In the genomic region with DNA sequence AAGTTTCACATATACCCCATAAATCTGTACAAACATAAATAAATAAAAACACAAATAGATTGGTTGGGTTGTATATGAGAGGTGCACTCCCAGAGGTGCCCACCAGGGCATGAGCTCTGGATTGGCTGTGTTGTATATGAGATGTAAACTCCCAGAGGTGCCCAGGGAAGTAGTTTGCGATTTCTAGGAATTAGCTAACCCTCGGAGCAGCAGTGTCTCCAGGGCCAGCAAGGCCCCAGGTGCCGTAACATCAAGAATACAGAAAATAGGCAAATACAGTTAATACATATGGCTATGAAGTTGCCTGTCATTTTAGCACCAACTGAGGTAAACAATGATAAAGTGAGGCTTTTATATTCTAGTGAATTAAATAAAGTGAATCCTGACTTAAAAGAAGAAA, we compare ENCODE assay signal across 9 cellular contexts. TPM values are rescaled to one million over a fixed set of nuclear protein-coding genes. Genes with fewer than 3 reads are reported as not detected.
DNase-seq lines count a peak whose midpoint lies in the region; ATAC-seq and TF ChIP-seq lines count a peak whose summit lies in the region.
"Had no signal": no experiment of that assay in that cellular context is flagged by ENCODE, and none has a peak within 500 bp of the region (broad histone marks: within the 10 kb centered on the region; RNA-seq: fewer than 3 reads in every experiment).

No MANE protein-coding gene starts in this region.

- H3K36me3 ChIP-seq in OCI-LY3 (replicated peaks; ENCODE audit: low read depth, low read length) (no peaks in the 10 kb centered on the region), fibroblast of lung (ENCODE audit: control insufficient read depth, insufficient read depth, low read length) (no peaks in the 10 kb centered on the region)

- H3K9ac ChIP-seq in OCI-LY3 (ENCODE audit: low read length) (no peak overlapping the region), fibroblast of lung (ENCODE audit: insufficient read depth, low read length) (no peak overlapping the region)

- ATAC-seq in GM21576 (IDR thresholded peaks at IDR 0.05; ENCODE audit: unreplicated experiment) (no peak), GM18511 (IDR thresholded peaks at IDR 0.05; ENCODE audit: unreplicated experiment) (no peak)

- H3K27ac ChIP-seq in OCI-LY3 (ENCODE audit: low read length) = no peak overlapping the region
- H3K27ac ChIP-seq in fibroblast of lung (ENCODE audit: insufficient read depth, low read length) = no peak overlapping the region

- H3K4me2 ChIP-seq in OCI-LY3 (ENCODE audit: low read length) = no peak overlapping the region
- H3K4me2 ChIP-seq in fibroblast of lung (ENCODE audit: extremely low read depth, insufficient read depth, low read length) = no peak overlapping the region

- H4K20me1 ChIP-seq in OCI-LY3 (ENCODE audit: insufficient read depth, low read length) (no peaks in the 10 kb centered on the region), fibroblast of lung (ENCODE audit: control insufficient read depth, extremely low read depth, insufficient read depth, low read length) (no peaks in the 10 kb centered on the region)

- DNase-seq in stimulated activated CD4-positive, alpha-beta T cell treated with anti-CD3 and anti-CD28 coated beads, Interleukin-4, amount 100 ng/mL, for 1 hour = peak; percentile 12
- no peak for DNase-seq in stimulated activated CD4-positive, alpha-beta T cell treated with anti-CD3 and anti-CD28 coated beads, Interleukin-4, amount 100 ng/mL, for 4 hours
- DNase-seq in fibroblast of lung (ENCODE audit: low read depth in 2 of 2) (no peak), retina (no peak), NCI-H2029 (lab: John Stamatoyannopoulos, UW) (no peak)
- DNase-seq: naive B cell had no signal

- H3K4me1 ChIP-seq in OCI-LY3 (ENCODE audit: low read length) (peaks cover 11% of the 10 kb centered on the region; the same call in 1 of the 2 replicates), fibroblast of lung (ENCODE audit: control insufficient read depth, extremely low read depth, insufficient read depth, low read length) (peaks cover 10% of the 10 kb centered on the region)

- H3K9me3 ChIP-seq in OCI-LY3 (ENCODE audit: insufficient read depth, low read length) (no peaks in the 10 kb centered on the region), fibroblast of lung (ENCODE audit: control insufficient read depth, insufficient read depth, low read depth, low read length) (no peaks in the 10 kb centered on the region)

- H3K27me3 ChIP-seq in OCI-LY3 (ENCODE audit: low read depth, low read length) = 0 out of 2 replicates have a peak, but pooled peaks cover 2% of the 10 kb centered on the region
- no peaks in the 10 kb centered on the region for H3K27me3 ChIP-seq in fibroblast of lung (ENCODE audit: control insufficient read depth, insufficient read depth, low read length)

- peak; percentile 16; the same call in 1 of the 2 replicates for TF ChIP-seq CTCF in OCI-LY3 (IDR thresholded peaks at IDR 0.05; ENCODE audit: low read depth, low read length)
- peak; percentile 38 to 61 for TF ChIP-seq CTCF in fibroblast of lung (conservative IDR thresholded peaks at IDR 0.05 in 1 of 2, IDR thresholded peaks at IDR 0.05 in 1 of 2; ENCODE audit: low read depth in 1 of 2, low read length in 2 of 2)

- H2AFZ ChIP-seq in OCI-LY3 (ENCODE audit: low read depth, low read length) (no peak overlapping the region), fibroblast of lung (ENCODE audit: low read length) (no peak overlapping the region)

- H3K4me3 ChIP-seq in OCI-LY3 (ENCODE audit: low read length) (no peak overlapping the region), fibroblast of lung (replicated peaks in 1 of 4; ENCODE audit: control extremely low read depth in 1 of 4, insufficient read depth in 1 of 4, low read depth in 3 of 4, low read length in 4 of 4) (no peak overlapping the region)

- H3K79me2 ChIP-seq in OCI-LY3 (ENCODE audit: low read length) (no peaks in the 10 kb centered on the region), fibroblast of lung (ENCODE audit: control insufficient read depth, insufficient read depth, low read length) (no peaks in the 10 kb centered on the region)

RNA-seq across cellular contexts. Expression of gene GINM1, which starts 5.4 kb away (rescaled TPM):
- 53.8 and 56.8 TPM in 2 replicates for total RNA-seq in fibroblast of lung
- 54.7 and 91.1 TPM in 2 replicates for polyA plus RNA-seq in fibroblast of lung
- 43.6 and 69.1 TPM in 2 replicates for polyA plus RNA-seq in fibroblast of lung (2012)
- 1.8 and 10.0 TPM in 2 replicates for polyA minus RNA-seq in fibroblast of lung (ENCODE audit: low replicate concordance)

RNA-seq across cellular contexts. Expression of gene PPIL4, which starts 14.9 kb away (rescaled TPM):
- total RNA-seq in fibroblast of lung = 37.5 and 41.1 TPM in 2 replicates
- polyA plus RNA-seq in fibroblast of lung = 15.2 and 15.9 TPM in 2 replicates
- polyA plus RNA-seq in fibroblast of lung (2012) = 24.6 and 27.5 TPM in 2 replicates
- 0.78 TPM in 1 of 2 replicates, not detected in the other for polyA minus RNA-seq in fibroblast of lung (ENCODE audit: low replicate concordance)
